Comparison of ENCODE assay signal across 20 cellular contexts in genomic region chr17:57125406-57125805, GRCh38.
"Had no signal": no experiment of that assay in that cellular context is flagged by ENCODE, and none has a peak within 500 bp of the region (broad histone marks: within the 10 kb centered on the region; RNA-seq: fewer than 3 reads in every experiment).

No MANE protein-coding gene starts in this region.

- H3K9me3 ChIP-seq: heart left ventricle, spleen, stomach, thoracic aorta had no signal

- H3K4me3 ChIP-seq: coronary artery, heart left ventricle, lung, spleen, stomach, thoracic aorta had no signal

- DNase-seq: effector CD4-positive, alpha-beta T cell; heart left ventricle; hippocampal formation; left colon; left ventricle myocardium superior; mesenchymal stem cell; midbrain; nephron progenitor cell; spleen; stimulated activated CD4-positive, alpha-beta T cell treated with anti-CD3 and anti-CD28 coated beads, Interleukin-15, amount 100 ng/mL, for 24 hours; stimulated activated CD4-positive, alpha-beta T cell treated with anti-CD3 and anti-CD28 coated beads, Interleukin-1b, Interleukin-23, amount 100 ng/mL, for 48 hours; stimulated activated CD4-positive, alpha-beta T cell treated with anti-CD3 and anti-CD28 coated beads, Interleukin-4, amount 100 ng/mL, for 24 hours; stimulated activated naive B cell treated with anti-CD40 and anti-IgM and Interleukin-4, amounts not matched to agents 10 μg/mL and 1 μg/mL and 100 μg/mL, for 72 hours; stomach; trophoblast cell had no signal

- H3K27me3 ChIP-seq: heart left ventricle, spleen, stomach had no signal

- H3K27me3 Mint-ChIP-seq: stimulated activated naive B cell treated with anti-CD40 and anti-IgM and Interleukin-4, amounts not matched to agents 10 μg/mL and 1 μg/mL and 100 μg/mL, for 72 hours had no signal

- ATAC-seq: heart left ventricle; left colon; left ventricle myocardium superior; sciatic nerve; stimulated activated naive B cell treated with anti-CD40 and anti-IgM and Interleukin-4, amounts not matched to agents 10 μg/mL and 1 μg/mL and 100 μg/mL, for 72 hours had no signal

- H3K4me1 ChIP-seq: parathyroid adenoma had no signal

- H3K9ac ChIP-seq: parathyroid adenoma had no signal

- H2AFZ ChIP-seq: parathyroid adenoma had no signal

- H3K27ac Mint-ChIP-seq: nephron progenitor cell; stimulated activated naive B cell treated with anti-CD40 and anti-IgM and Interleukin-4, amounts not matched to agents 10 μg/mL and 1 μg/mL and 100 μg/mL, for 72 hours had no signal

- H3K4me3 Mint-ChIP-seq: nephron progenitor cell; stimulated activated naive B cell treated with anti-CD40 and anti-IgM and Interleukin-4, amounts not matched to agents 10 μg/mL and 1 μg/mL and 100 μg/mL, for 72 hours had no signal

- H3K4me1 Mint-ChIP-seq: stimulated activated naive B cell treated with anti-CD40 and anti-IgM and Interleukin-4, amounts not matched to agents 10 μg/mL and 1 μg/mL and 100 μg/mL, for 72 hours had no signal

- H3K79me2 ChIP-seq: parathyroid adenoma had no signal

- H3K27ac ChIP-seq: coronary artery, heart left ventricle, parathyroid adenoma, spleen, stomach, thoracic aorta had no signal

- H3K9me3 Mint-ChIP-seq: nephron progenitor cell; stimulated activated naive B cell treated with anti-CD40 and anti-IgM and Interleukin-4, amounts not matched to agents 10 μg/mL and 1 μg/mL and 100 μg/mL, for 72 hours had no signal
